In the genomic region with DNA sequence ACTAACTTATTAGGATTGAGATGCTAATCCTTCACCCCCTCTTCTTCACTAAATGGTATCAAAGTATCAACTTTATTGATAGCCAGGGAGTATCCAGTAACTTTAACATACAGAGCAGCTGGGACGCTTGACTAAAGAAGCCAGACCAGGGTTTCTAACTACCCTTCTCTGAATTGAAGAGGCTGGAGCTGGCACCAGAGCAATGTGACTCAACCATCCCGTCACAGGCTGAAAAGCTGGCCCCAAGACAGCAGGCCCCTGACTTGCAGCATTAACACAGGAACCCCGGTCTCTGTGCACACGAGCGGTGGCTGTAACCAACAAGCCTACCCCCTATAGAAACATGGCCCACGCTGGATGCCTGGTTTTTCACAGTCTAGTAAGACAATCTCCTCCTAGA, we compare ENCODE assay signal across 27 cellular contexts. TPM values are rescaled to one million over a fixed set of nuclear protein-coding genes. Genes with fewer than 3 reads are reported as not detected.
"Had no signal": no experiment of that assay in that cellular context is flagged by ENCODE, and none has a peak within 500 bp of the region (broad histone marks: within the 10 kb centered on the region; RNA-seq: fewer than 3 reads in every experiment).

No MANE protein-coding gene starts in this region.

- H3K27ac Mint-ChIP-seq: activated CD4-positive, alpha-beta memory T cell treated with anti-CD3 and anti-CD28 coated beads for 36 hours; activated naive CD4-positive, alpha-beta T cell treated with anti-CD3 and anti-CD28 coated beads, Interleukin-2, amount 10 ng/mL, durations not matched to agents 7 days and 5 days; nephron progenitor cell; stimulated activated effector memory CD8-positive, alpha-beta T cell treated with anti-CD3 and anti-CD28 coated beads, Interleukin-12 subunit alpha, Interleukin-12 subunit beta, amount 100 ng/mL, for 72 hours; T-helper 1 cell treated with Interleukin-12 subunit alpha and Interleukin-12 subunit beta and Interleukin-4 antibody, amounts not matched to agents 30 μg/mL and 1 μg/mL, for 36 hours had no signal

- ATAC-seq: lower lobe of right lung; mucosa of descending colon; right cardiac atrium; stimulated activated effector memory CD8-positive, alpha-beta T cell treated with anti-CD3 and anti-CD28 coated beads, Interleukin-12 subunit alpha, Interleukin-12 subunit beta, amount 100 ng/mL, for 72 hours had no signal

- FAIRE-seq: colon, keratinocyte had no signal

- H3K4me1 Mint-ChIP-seq: activated naive CD4-positive, alpha-beta T cell treated with anti-CD3 and anti-CD28 coated beads, Interleukin-2, amount 10 ng/mL, durations not matched to agents 7 days and 5 days; nephron progenitor cell; stimulated activated effector memory CD8-positive, alpha-beta T cell treated with anti-CD3 and anti-CD28 coated beads, Interleukin-12 subunit alpha, Interleukin-12 subunit beta, amount 100 ng/mL, for 72 hours had no signal

- H3K9me3 Mint-ChIP-seq: activated naive CD4-positive, alpha-beta T cell treated with anti-CD3 and anti-CD28 coated beads, Interleukin-2, amount 10 ng/mL, durations not matched to agents 7 days and 5 days; stimulated activated effector memory CD8-positive, alpha-beta T cell treated with anti-CD3 and anti-CD28 coated beads, Interleukin-12 subunit alpha, Interleukin-12 subunit beta, amount 100 ng/mL, for 72 hours; T-helper 1 cell treated with Interleukin-12 subunit alpha and Interleukin-12 subunit beta and Interleukin-4 antibody, amounts not matched to agents 30 μg/mL and 1 μg/mL, for 36 hours had no signal

- H3K36me3 Mint-ChIP-seq: activated CD4-positive, alpha-beta memory T cell treated with anti-CD3 and anti-CD28 coated beads for 36 hours; activated naive CD4-positive, alpha-beta T cell treated with anti-CD3 and anti-CD28 coated beads, Interleukin-2, amount 10 ng/mL, durations not matched to agents 7 days and 5 days; stimulated activated effector memory CD8-positive, alpha-beta T cell treated with anti-CD3 and anti-CD28 coated beads, Interleukin-12 subunit alpha, Interleukin-12 subunit beta, amount 100 ng/mL, for 72 hours had no signal

- H2AFZ ChIP-seq: parathyroid adenoma had no signal

- H3K27ac ChIP-seq: brain microvascular endothelial cell, lower lobe of right lung, parathyroid adenoma, skin epidermis, stomach, suprapubic skin, transverse colon, uterus had no signal

- H3K9me3 ChIP-seq: mucosa of descending colon, stomach, suprapubic skin, transverse colon, uterus had no signal

- DNase-seq: activated CD4-positive, alpha-beta memory T cell treated with anti-CD3 and anti-CD28 coated beads for 36 hours; activated CD4-positive, alpha-beta T cell treated with anti-CD3 and anti-CD28 coated beads for 4 hours; activated CD4-positive, CD25-positive, alpha-beta regulatory T cell; activated effector memory CD4-positive, alpha-beta T cell treated with anti-CD3 and anti-CD28 coated beads, Interleukin-2, amount 50 U/mL, for 16 hours; activated naive CD4-positive, alpha-beta T cell treated with anti-CD3 and anti-CD28 coated beads, Interleukin-2, amount 10 ng/mL, durations not matched to agents 7 days and 5 days; activated T-cell treated with anti-CD3 and anti-CD28 coated beads, Interleukin-2, amount 50 U/mL, for 48 hours; brain microvascular endothelial cell; central memory CD4-positive, alpha-beta T cell; effector memory CD4-positive, alpha-beta T cell; lower lobe of right lung; mesendoderm; nephron progenitor cell; right cardiac atrium; stimulated activated CD4-positive, alpha-beta T cell treated with anti-CD3 and anti-CD28 coated beads, Interleukin-1b, Interleukin-23, amount 100 ng/mL, for 48 hours; stomach; T1000; transverse colon; uterus had no signal

- H3K79me2 ChIP-seq: parathyroid adenoma had no signal

- H3K4me3 Mint-ChIP-seq: activated CD4-positive, alpha-beta memory T cell treated with anti-CD3 and anti-CD28 coated beads for 36 hours; activated naive CD4-positive, alpha-beta T cell treated with anti-CD3 and anti-CD28 coated beads, Interleukin-2, amount 10 ng/mL, durations not matched to agents 7 days and 5 days; nephron progenitor cell; stimulated activated effector memory CD8-positive, alpha-beta T cell treated with anti-CD3 and anti-CD28 coated beads, Interleukin-12 subunit alpha, Interleukin-12 subunit beta, amount 100 ng/mL, for 72 hours; T-helper 1 cell treated with Interleukin-12 subunit alpha and Interleukin-12 subunit beta and Interleukin-4 antibody, amounts not matched to agents 30 μg/mL and 1 μg/mL, for 36 hours had no signal

- H3K4me1 ChIP-seq: lower lobe of right lung, parathyroid adenoma, stomach, suprapubic skin, transverse colon, uterus had no signal

- H3K4me3 ChIP-seq: lower lobe of right lung, mucosa of descending colon, skin epidermis, stomach, suprapubic skin, transverse colon, uterus had no signal

- H3K9ac ChIP-seq: parathyroid adenoma had no signal

- H3K27me3 ChIP-seq: brain microvascular endothelial cell, stomach, suprapubic skin, transverse colon, uterus had no signal

- H3K36me3 ChIP-seq: brain microvascular endothelial cell, lower lobe of right lung, stomach, suprapubic skin, transverse colon, uterus had no signal

RNA-seq across cellular contexts. Expression of gene ANKFN1, which starts 59.8 kb away (rescaled TPM):
- total RNA-seq: activated CD4-positive, alpha-beta memory T cell treated with anti-CD3 and anti-CD28 coated beads for 36 hours; dermis microvascular lymphatic vessel endothelial cell had no signal
